In genomic region chr7:137018468-137018867, GRCh38 we compare ENCODE assay signal across 25 cellular contexts.
"Had no signal": no experiment of that assay in that cellular context is flagged by ENCODE, and none has a peak within 500 bp of the region (broad histone marks: within the 10 kb centered on the region; RNA-seq: fewer than 3 reads in every experiment).

No MANE protein-coding gene starts in this region.

- H3K27me3 ChIP-seq: heart left ventricle, ovary, right lobe of liver, spleen, tibial artery, upper lobe of left lung, uterus had no signal

- H3K4me1 Mint-ChIP-seq: stimulated activated memory B cell treated with anti-CD40 and anti-IgM and Interleukin-4, amounts not matched to agents 10 μg/mL and 1 μg/mL and 100 μg/mL, for 72 hours had no signal

- H3K27ac Mint-ChIP-seq: natural killer cell treated with Interleukin-12 subunit alpha and Interleukin-12 subunit beta and Interleukin-15 and Interleukin-18, amount 100 ng/mL, for 72 hours; stimulated activated memory B cell treated with anti-CD40 and anti-IgM and Interleukin-4, amounts not matched to agents 10 μg/mL and 1 μg/mL and 100 μg/mL, for 72 hours; stimulated activated naive CD8-positive, alpha-beta T cell treated with anti-CD3 and anti-CD28 coated beads, Interleukin-15, Interleukin-2, amounts not matched to agents 100 ng/mL and 50 ng/mL, for 24 hours had no signal

- H3K4me3 ChIP-seq: coronary artery, heart left ventricle, lung, ovary, right lobe of liver, spleen, tibial artery, upper lobe of left lung, uterus had no signal

- H3K4me3 Mint-ChIP-seq: natural killer cell treated with Interleukin-12 subunit alpha and Interleukin-12 subunit beta and Interleukin-15 and Interleukin-18, amount 100 ng/mL, for 72 hours; stimulated activated memory B cell treated with anti-CD40 and anti-IgM and Interleukin-4, amounts not matched to agents 10 μg/mL and 1 μg/mL and 100 μg/mL, for 72 hours; stimulated activated naive CD8-positive, alpha-beta T cell treated with anti-CD3 and anti-CD28 coated beads, Interleukin-15, Interleukin-2, amounts not matched to agents 100 ng/mL and 50 ng/mL, for 24 hours had no signal

- H3K27me3 Mint-ChIP-seq: natural killer cell treated with Interleukin-12 subunit alpha and Interleukin-12 subunit beta and Interleukin-15 and Interleukin-18, amount 100 ng/mL, for 72 hours; stimulated activated memory B cell treated with anti-CD40 and anti-IgM and Interleukin-4, amounts not matched to agents 10 μg/mL and 1 μg/mL and 100 μg/mL, for 72 hours; stimulated activated naive CD8-positive, alpha-beta T cell treated with anti-CD3 and anti-CD28 coated beads, Interleukin-15, Interleukin-2, amounts not matched to agents 100 ng/mL and 50 ng/mL, for 24 hours had no signal

- ATAC-seq: esophagus mucosa; heart left ventricle; left colon; left ventricle myocardium superior; natural killer cell treated with Interleukin-12 subunit alpha and Interleukin-12 subunit beta and Interleukin-15 and Interleukin-18, amount 100 ng/mL, for 72 hours; right lobe of liver; stimulated activated memory B cell treated with anti-CD40 and anti-IgM and Interleukin-4, amounts not matched to agents 10 μg/mL and 1 μg/mL and 100 μg/mL, for 72 hours had no signal

- H3K27ac ChIP-seq: coronary artery, heart left ventricle, ovary, right lobe of liver, spleen, tibial artery, upper lobe of left lung, uterus had no signal

- H3K36me3 ChIP-seq: heart left ventricle, ovary, right lobe of liver, spleen, tibial artery, upper lobe of left lung, uterus had no signal

- DNase-seq: effector CD8-positive, alpha-beta T cell; heart left ventricle; hypothalamus; left colon; left ventricle myocardium superior; mesenchymal stem cell; midbrain; nucleus accumbens; ovary; right lobe of liver; spleen; stimulated activated CD4-positive, alpha-beta T cell treated with anti-CD3 and anti-CD28 coated beads, Interleukin-15, amount 100 ng/mL, for 24 hours; stimulated activated CD4-positive, alpha-beta T cell treated with anti-CD3 and anti-CD28 coated beads, Interleukin-1b, Interleukin-23, amount 100 ng/mL, for 48 hours; stimulated activated CD4-positive, alpha-beta T cell treated with anti-CD3 and anti-CD28 coated beads, Interleukin-4, amount 100 ng/mL, for 24 hours; tibial artery; upper lobe of left lung; uterus had no signal

- H3K4me1 ChIP-seq: right lobe of liver, spleen, tibial artery, upper lobe of left lung, uterus had no signal

- FAIRE-seq: endometrium, frontal cortex had no signal

- H3K36me3 Mint-ChIP-seq: natural killer cell treated with Interleukin-12 subunit alpha and Interleukin-12 subunit beta and Interleukin-15 and Interleukin-18, amount 100 ng/mL, for 72 hours; stimulated activated memory B cell treated with anti-CD40 and anti-IgM and Interleukin-4, amounts not matched to agents 10 μg/mL and 1 μg/mL and 100 μg/mL, for 72 hours had no signal

- H3K9me3 ChIP-seq: ovary, right lobe of liver, tibial artery, upper lobe of left lung, uterus had no signal
